8 cellular contexts compared by ENCODE assay signal in genomic region chr4:121726642-121727268, GRCh38. TPM values are rescaled to one million over a fixed set of nuclear protein-coding genes. Genes with fewer than 3 reads are reported as not detected.
DNase-seq lines count a peak whose midpoint lies in the region; ATAC-seq and TF ChIP-seq lines count a peak whose summit lies in the region.

No MANE protein-coding gene starts in this region.

- no peaks in the 10 kb centered on the region for H3K9me3 ChIP-seq in CD4-positive, alpha-beta T cell (ENCODE audit: control insufficient read depth, low read length)

- H3K27ac Mint-ChIP-seq in CD4-positive, alpha-beta T cell, result no peak overlapping the region

- no peak overlapping the region for H3K27ac ChIP-seq in CD4-positive, alpha-beta T cell (ENCODE audit: low read depth, low read length)

- intact Hi-C loops in CD4-positive, alpha-beta T cell (cut with DNase I, micrococcal nuclease), result loop anchor here (2.0 to 5.0 kb wide), 6 partner anchors 354 to 1654 kb away; no protein-coding TSS in a partner anchor

- CTCF ChIA-PET in CD4-positive, alpha-beta T cell (lab: Charles Lee), result no interaction called here

- H3K27me3 ChIP-seq in CD4-positive, alpha-beta T cell (ENCODE audit: control insufficient read depth, insufficient read depth, low read length), result no peaks in the 10 kb centered on the region

- no peak overlapping the region for H3K4me3 Mint-ChIP-seq in CD4-positive, alpha-beta T cell

- no peaks in the 10 kb centered on the region for H3K27me3 Mint-ChIP-seq in CD4-positive, alpha-beta T cell

- TF ChIP-seq CTCF in CD4-positive, alpha-beta T cell (IDR thresholded peaks at IDR 0.05), result peak; percentile 69
- TF ChIP-seq CTCF in GM13976 (IDR thresholded peaks at IDR 0.05; ENCODE audit: borderline replicate concordance, control extremely low read depth, extremely low read depth, insufficient read depth, missing control alignments) (peak; percentile 60), WI38 (IDR thresholded peaks at IDR 0.05; ENCODE audit: low read depth, low read length) (peak; percentile 50), retinal pigment epithelial cell (conservative IDR thresholded peaks at IDR 0.05; ENCODE audit: low read depth, low read length) (peak; percentile 71)

- no peak for DNase-seq in CD4-positive, alpha-beta T cell
- DNase-seq in GM13976 (ENCODE audit: low spot score), result peak; percentile 60
- DNase-seq in NAMALWA (ENCODE audit: low spot score), result peak; percentile 76
- DNase-seq in glomerular visceral epithelial cell (ENCODE audit: extremely low spot score), result peak; percentile 73
- DNase-seq in retinal pigment epithelial cell (ENCODE audit: low read depth), result no peak
- DNase-seq in GM19240 (ENCODE audit: insufficient read length, low spot score), result no peak

- no peaks in the 10 kb centered on the region for H3K4me1 Mint-ChIP-seq in CD4-positive, alpha-beta T cell (ENCODE audit: low read depth)

- in situ Hi-C loops in GM13976 (cut with MboI; ENCODE audit: low sequenced_read_pairs, unreplicated experiment), result no loop called here

- peak; percentile 85 for ATAC-seq in CD4-positive, alpha-beta T cell (ENCODE audit: poor library complexity)
- ATAC-seq in HG02642 (IDR thresholded peaks at IDR 0.05; ENCODE audit: poor library complexity, unreplicated experiment), result peak; percentile 96

- H3K36me3 Mint-ChIP-seq in CD4-positive, alpha-beta T cell (ENCODE audit: low read depth), result no peaks in the 10 kb centered on the region

- no peaks in the 10 kb centered on the region for H3K9me3 Mint-ChIP-seq in CD4-positive, alpha-beta T cell

- POLR2A ChIA-PET in CD4-positive, alpha-beta T cell (lab: Charles Lee), result no interaction called here

- no peak overlapping the region for H3K4me3 ChIP-seq in WI38 (ENCODE audit: low read depth, low read length)
- H3K4me3 ChIP-seq in retinal pigment epithelial cell (ENCODE audit: low read length), result no peak overlapping the region

RNA-seq across cellular contexts. Expression of gene ANXA5, which starts 30.0 kb away (rescaled TPM):
- total RNA-seq in CD4-positive, alpha-beta T cell, result 10 to 100 TPM; 50.8 to 55.9 TPM

RNA-seq across cellular contexts. Expression of gene SMIM43, which starts 38.2 kb away (rescaled TPM):
- not detected for total RNA-seq in CD4-positive, alpha-beta T cell

Comparison
In these comparisons a context has a peak if more than half of its experiments do, and no peak if none do; other contexts are left out.
1. DNase-seq: peak in GM13976 (single experiment), NAMALWA (single experiment) and glomerular visceral epithelial cell (single experiment); none in CD4-positive, alpha-beta T cell (0 of 10), retinal pigment epithelial cell (single experiment) and GM19240 (single experiment).
2. Peak in every context shown above with its lines, with median percentiles within 50 percentile points of each other: CTCF ChIP-seq.